Comparison of ENCODE assay signal across 12 cellular contexts in genomic region chr10:99906470-99906869, GRCh38.
DNase-seq lines count a peak whose midpoint lies in the region; ATAC-seq, FAIRE-seq and TF ChIP-seq lines count a peak whose summit lies in the region.
"Had no signal": no experiment of that assay in that cellular context is flagged by ENCODE, and none has a peak within 500 bp of the region (broad histone marks: within the 10 kb centered on the region; RNA-seq: fewer than 3 reads in every experiment).

No MANE protein-coding gene starts in this region.

- TF ChIP-seq CTCF in AG04450 (IDR thresholded peaks at IDR 0.05; ENCODE audit: low read depth, low read length) (peak; percentile 42), epithelial cell of esophagus (IDR thresholded peaks at IDR 0.05; ENCODE audit: insufficient read depth, low read depth, low read length, missing control alignments) (peak; percentile 38), osteoblast (IDR thresholded peaks at IDR 0.05; ENCODE audit: extremely low read depth, low read depth, low read length) (peak; percentile 51)

- no peak overlapping the region; the same call in 1 of the 2 replicates for H3K4me3 ChIP-seq in AG04450 (ENCODE audit: low read depth, low read length)
- H3K4me3 ChIP-seq in epithelial cell of esophagus (ENCODE audit: low read length), result no peak overlapping the region
- H3K4me3 ChIP-seq in osteoblast (ENCODE audit: insufficient read depth, low read length), result no peak overlapping the region
- H3K4me3 ChIP-seq in SJCRH30, result no peak overlapping the region

- H3K27me3 ChIP-seq in AG04450 (ENCODE audit: control insufficient read depth, insufficient read depth, low read length) (no peaks in the 10 kb centered on the region), osteoblast (ENCODE audit: insufficient read depth, low read length) (no peaks in the 10 kb centered on the region), SJCRH30 (no peaks in the 10 kb centered on the region)

- H3K9me3 ChIP-seq in AG04450 (ENCODE audit: control insufficient read depth, insufficient read depth, low read length), result no peaks in the 10 kb centered on the region
- no peaks in the 10 kb centered on the region for H3K9me3 ChIP-seq in osteoblast (ENCODE audit: low read depth, low read length)
- no peaks in the 10 kb centered on the region for H3K9me3 ChIP-seq in SJCRH30 (replicated peaks)

- H3K27ac ChIP-seq in AG04450 (ENCODE audit: low read depth, low read length) (peak overlapping the region; percentile 95), osteoblast (ENCODE audit: low read depth, low read length) (peak overlapping the region; percentile 79), SJCRH30 (no peak overlapping the region)

- POLR2A ChIA-PET in AG04450 (lab: Yijun Ruan, JAX), result interaction anchor here (0.9 to 1.6 kb wide), 3 partner anchors 70 to 103 kb away, joined by 4 to 5 read pairs (median 4); partner anchors contain the start of gene DNMBP

- peaks cover 12% of the 10 kb centered on the region for H3K4me1 ChIP-seq in osteoblast (ENCODE audit: insufficient read depth, low read length)
- no peaks in the 10 kb centered on the region for H3K4me1 ChIP-seq in SJCRH30

- H4K20me1 ChIP-seq in osteoblast (ENCODE audit: insufficient read depth, low read length), result no peaks in the 10 kb centered on the region

- H3K36me3 ChIP-seq in osteoblast (ENCODE audit: insufficient read depth, low read length) (peaks cover 58% of the 10 kb centered on the region), SJCRH30 (peaks cover 14% of the 10 kb centered on the region)

- DNase-seq in AG04450 (ENCODE audit: low read depth, low spot score) (peak; percentile 93), LHCN-M2 (ENCODE audit: low read depth) (peak; percentile 10), epithelial cell of esophagus (ENCODE audit: low read depth) (peak; percentile 97), osteoblast (ENCODE audit: insufficient read length, low spot score, missing footprints) (peak; percentile 62), SJCRH30 (no peak), HTR-8/SVneo (ENCODE audit: insufficient read length, low spot score) (no peak), UCSD-AML1 (lab: John Stamatoyannopoulos, UW; ENCODE audit: unreplicated experiment) (no peak)
- DNase-seq: CD4-positive, CD25-positive, alpha-beta regulatory T cell; NCI-H1048; stimulated activated naive CD8-positive, alpha-beta T cell treated with anti-CD3 and anti-CD28 coated beads, Interleukin-15, amount 100 ng/mL, for 72 hours had no signal

- FAIRE-seq in HTR-8/SVneo (lab: Jason Lieb, UNC), result no peak
- FAIRE-seq: TTC549 had no signal

- peaks cover 45% of the 10 kb centered on the region for H3K79me2 ChIP-seq in osteoblast (ENCODE audit: insufficient read depth, low read length)

- no peak for ATAC-seq in HG03108 (IDR thresholded peaks at IDR 0.05; ENCODE audit: unreplicated experiment)
- ATAC-seq: stimulated activated naive CD8-positive, alpha-beta T cell treated with anti-CD3 and anti-CD28 coated beads, Interleukin-15, amount 100 ng/mL, for 72 hours had no signal

- CTCF ChIA-PET in AG04450 (lab: Charles Lee), result interaction anchor here (1.1 to 3.6 kb wide), 4 partner anchors 21 to 140 kb away, joined by 3 to 37 read pairs (median 7); partner anchors contain the start of gene DNMBP

- no peak overlapping the region for H3K4me2 ChIP-seq in osteoblast (ENCODE audit: insufficient read depth, low read length)

- no peak overlapping the region for H2AFZ ChIP-seq in osteoblast (ENCODE audit: low read length)

Comparison
In these comparisons a context has a peak if more than half of its experiments do, and no peak if none do; other contexts are left out.
1. DNase-seq: peak in AG04450 (single experiment), LHCN-M2 (single experiment), epithelial cell of esophagus (single experiment) and osteoblast (single experiment); none in SJCRH30 (0 of 2), HTR-8/SVneo (single experiment) and UCSD-AML1 (single experiment).
2. Peak in every context shown above with its lines, with median percentiles within 50 percentile points of each other: CTCF ChIP-seq.